ENCODE assay signal across 13 cellular contexts in genomic region chr22:20781272-20781990, GRCh38. TPM values are rescaled to one million over a fixed set of nuclear protein-coding genes. Genes with fewer than 3 reads are reported as not detected.
DNase-seq lines count a peak whose midpoint lies in the region; ATAC-seq and TF ChIP-seq lines count a peak whose summit lies in the region.
"Had no signal": no experiment of that assay in that cellular context is flagged by ENCODE, and none has a peak within 500 bp of the region (broad histone marks: within the 10 kb centered on the region; RNA-seq: fewer than 3 reads in every experiment).

No MANE protein-coding gene starts in this region.

- peak; percentile 32 for DNase-seq in SIG-M5 treated with dmso at 0.1 percent for 504 hours (lab: John Stamatoyannopoulos, UW; ENCODE audit: unreplicated experiment)
- no peak for DNase-seq in SIG-M5 (lab: John Stamatoyannopoulos, UW)
- DNase-seq in IMR-90 = peak; percentile 21
- DNase-seq in activated naive CD8-positive, alpha-beta T cell treated with anti-CD3 and anti-CD28 coated beads, Interleukin-2, amount 50 U/mL, for 24 hours = peak; percentile 22
- DNase-seq in osteoblast (ENCODE audit: insufficient read length, low spot score, missing footprints) = no peak
- no peak for DNase-seq in esophagus squamous epithelium (lab: John Stamatoyannopoulos, UW)
- DNase-seq in iPS-NIHi7 (ENCODE audit: extremely low spot score) = no peak
- DNase-seq in NCI-H345 treated with DMSO at 0.1 percent for 48 hours (lab: John Stamatoyannopoulos, UW; ENCODE audit: unreplicated experiment) = no peak
- DNase-seq: 8988T, mesendoderm, NCI-H187, testis had no signal

- no peak overlapping the region for H3K56ac ChIP-seq in IMR-90 (ENCODE audit: extremely low read depth, insufficient read depth, low read length)

- TF ChIP-seq POLR2A in IMR-90 (IDR thresholded peaks at IDR 0.05; ENCODE audit: low read depth, low read length) (no peak), esophagus squamous epithelium (IDR thresholded peaks at IDR 0.05) (no peak)

- no TSS peak for BruUV-seq in IMR-90 (replicated peaks; lab: Mats Ljungman, UMichigan)

- H3K27me3 ChIP-seq in IMR-90 (ENCODE audit: control insufficient read depth, insufficient read depth, low read length) = no peaks in the 10 kb centered on the region
- H3K27me3 ChIP-seq in osteoblast (ENCODE audit: insufficient read depth, low read length) = no peaks in the 10 kb centered on the region
- no peaks in the 10 kb centered on the region for H3K27me3 ChIP-seq in esophagus squamous epithelium
- H3K27me3 ChIP-seq: cardiac muscle cell, testis had no signal

- TF ChIP-seq CTCF in IMR-90 (conservative IDR thresholded peaks at IDR 0.05; ENCODE audit: low read depth, low read length) (no peak), osteoblast (IDR thresholded peaks at IDR 0.05; ENCODE audit: extremely low read depth, low read depth, low read length) (no peak), esophagus squamous epithelium (IDR thresholded peaks at IDR 0.05) (no peak)

- H3K4me2 ChIP-seq in IMR-90 (ENCODE audit: low read depth, low read length) = no peak overlapping the region
- H3K4me2 ChIP-seq in osteoblast (ENCODE audit: insufficient read depth, low read length) = no peak overlapping the region

- WGBS in IMR-90 (ENCODE audit: extremely low coverage in 2 of 2, insufficient read length in 1 of 2), 2 experiments = 95% methylated on average over 2 of the region's 11 CpGs; no CpG with 5 or more reads in 1 of the 2 experiments
- WGBS in esophagus squamous epithelium, 2 donors = 65 to 78% methylated on average over 9 to 10 of the region's 11 CpGs

- peaks cover 9% of the 10 kb centered on the region for H3K36me3 Mint-ChIP-seq in activated naive CD8-positive, alpha-beta T cell treated with anti-CD3 and anti-CD28 coated beads, Interleukin-2, amount 50 U/mL, for 24 hours (ENCODE audit: low read depth)

- CTCF ChIA-PET in IMR-90 (lab: Yijun Ruan, JAX) = no interaction called here

- H3K9me3 ChIP-seq in IMR-90 (ENCODE audit: control insufficient read depth, insufficient read depth, low read length) (no peaks in the 10 kb centered on the region), osteoblast (ENCODE audit: low read depth, low read length) (no peaks in the 10 kb centered on the region), esophagus squamous epithelium (no peaks in the 10 kb centered on the region)
- H3K9me3 ChIP-seq: testis had no signal

- H3K4me1 Mint-ChIP-seq in activated naive CD8-positive, alpha-beta T cell treated with anti-CD3 and anti-CD28 coated beads, Interleukin-2, amount 50 U/mL, for 24 hours = peaks cover 26% of the 10 kb centered on the region

- in situ Hi-C loops in IMR-90 (cut with MboI; ENCODE audit: low sequenced_read_pairs) = loop anchor here (10.0 kb wide), 1 partner anchor 57 kb away; no protein-coding TSS in a partner anchor

- H3K4me1 ChIP-seq in IMR-90 (ENCODE audit: control insufficient read depth, insufficient read depth, low read length) (peaks cover 10% of the 10 kb centered on the region), osteoblast (ENCODE audit: insufficient read depth, low read length) (peaks cover 57% of the 10 kb centered on the region), esophagus squamous epithelium (peaks cover 5 to 28% (median 8%) of the 10 kb centered on the region in 3 donors)
- H3K4me1 ChIP-seq: testis had no signal

- H3K18ac ChIP-seq in IMR-90 (ENCODE audit: low read depth, low read length) = no peak overlapping the region

- no peaks in the 10 kb centered on the region for H3K79me2 ChIP-seq in osteoblast (ENCODE audit: insufficient read depth, low read length)

- H3K27ac ChIP-seq in IMR-90 (ENCODE audit: insufficient read depth, low read length) (no peak overlapping the region), osteoblast (ENCODE audit: low read depth, low read length) (peak overlapping the region; percentile 92), esophagus squamous epithelium (no peak overlapping the region)
- H3K27ac ChIP-seq: cardiac muscle cell, testis had no signal

- intact Hi-C loops in IMR-90 (cut with micrococcal nuclease) = no loop called here
- intact Hi-C loops in esophagus squamous epithelium (cut with DNase I) = no loop called here

- no peak for TF ChIP-seq RAD21 in IMR-90 (IDR thresholded peaks at IDR 0.05; ENCODE audit: low read length)

- no peak overlapping the region for H2BK20ac ChIP-seq in IMR-90 (ENCODE audit: low read depth, low read length)

- no peak for ATAC-seq in IMR-90 (ENCODE audit: low read depth)
- peak; percentile 84 for ATAC-seq in activated naive CD8-positive, alpha-beta T cell treated with anti-CD3 and anti-CD28 coated beads, Interleukin-2, amount 50 U/mL, for 24 hours

- no peak overlapping the region for H2BK5ac ChIP-seq in IMR-90 (ENCODE audit: low read depth, low read length, poor library complexity, severe bottlenecking)

- H3K36me3 ChIP-seq in IMR-90 (ENCODE audit: control insufficient read depth, insufficient read depth, low read length) = peaks cover 6% of the 10 kb centered on the region
- peaks cover 8% of the 10 kb centered on the region for H3K36me3 ChIP-seq in osteoblast (ENCODE audit: insufficient read depth, low read length)
- peaks cover 0 to 31% (median 2%) of the 10 kb centered on the region in 3 donors for H3K36me3 ChIP-seq in esophagus squamous epithelium
- H3K36me3 ChIP-seq: cardiac muscle cell had no signal

- H2AK9ac ChIP-seq in IMR-90 (replicated peaks; ENCODE audit: low read depth, low read length, poor library complexity) = no peak overlapping the region

- H2BK15ac ChIP-seq in IMR-90 (ENCODE audit: low read depth, low read length) = no peak overlapping the region

- H3K4me3 Mint-ChIP-seq in activated naive CD8-positive, alpha-beta T cell treated with anti-CD3 and anti-CD28 coated beads, Interleukin-2, amount 50 U/mL, for 24 hours = no peak overlapping the region

- no peak overlapping the region for H4K91ac ChIP-seq in IMR-90 (ENCODE audit: insufficient read depth, low read depth, low read length)

- H2BK120ac ChIP-seq in IMR-90 (ENCODE audit: low read depth, low read length) = no peak overlapping the region

- H4K5ac ChIP-seq in IMR-90 (ENCODE audit: low read depth, low read length) = no peak overlapping the region

- peaks cover 34% of the 10 kb centered on the region for H3K9me1 ChIP-seq in IMR-90 (ENCODE audit: insufficient read depth, low read length)

- H3K9me3 Mint-ChIP-seq in activated naive CD8-positive, alpha-beta T cell treated with anti-CD3 and anti-CD28 coated beads, Interleukin-2, amount 50 U/mL, for 24 hours = no peaks in the 10 kb centered on the region

- dilution Hi-C loops in IMR-90 (cut with HindIII; ENCODE audit: low sequenced_read_pairs, unreplicated experiment) = no loop called here

- H3K27me3 Mint-ChIP-seq in activated naive CD8-positive, alpha-beta T cell treated with anti-CD3 and anti-CD28 coated beads, Interleukin-2, amount 50 U/mL, for 24 hours = no peaks in the 10 kb centered on the region

- no peak overlapping the region for H3K4ac ChIP-seq in IMR-90 (ENCODE audit: low read depth, low read length)

- H2AFZ ChIP-seq in IMR-90 (replicated peaks; ENCODE audit: low read length, poor library complexity) = no peak overlapping the region
- no peak overlapping the region for H2AFZ ChIP-seq in osteoblast (ENCODE audit: low read length)

- no peak overlapping the region for H4K8ac ChIP-seq in IMR-90 (ENCODE audit: low read depth in 2 of 2, low read length in 2 of 2)

- peaks cover 4 to 39% of the 10 kb centered on the region in 2 experiments; a peak in 3 of 4 replicates for H3K79me1 ChIP-seq in IMR-90 (ENCODE audit: low read depth in 1 of 2, low read length in 2 of 2)

- no peak overlapping the region for H3K4me3 ChIP-seq in IMR-90 (ENCODE audit: insufficient read depth, low read depth, low read length)
- H3K4me3 ChIP-seq in osteoblast (ENCODE audit: insufficient read depth, low read length) = no peak overlapping the region
- H3K4me3 ChIP-seq in esophagus squamous epithelium = no peak overlapping the region
- H3K4me3 ChIP-seq: cardiac muscle cell, testis had no signal

- no peak overlapping the region for H3K9ac ChIP-seq in IMR-90 (ENCODE audit: low read depth, low read length)

- H2AK5ac ChIP-seq in IMR-90 (ENCODE audit: low read depth, low read length) = 0 out of 2 replicates have a peak overlapping the region, but pooled peaks have one; percentile 14

- peak overlapping the region; percentile 18 for H3K27ac Mint-ChIP-seq in activated naive CD8-positive, alpha-beta T cell treated with anti-CD3 and anti-CD28 coated beads, Interleukin-2, amount 50 U/mL, for 24 hours

- POLR2A ChIA-PET in IMR-90 (lab: Charles Lee; ENCODE audit: unreplicated experiment) = interaction anchor here (0.6 kb wide), 1 partner anchor 139 kb away, joined by 4 read pairs; no protein-coding TSS in a partner anchor

- H3K23ac ChIP-seq in IMR-90 (ENCODE audit: low read depth, low read length) = no peak overlapping the region

- H4K20me1 ChIP-seq in IMR-90 (ENCODE audit: insufficient read depth, low read length) (peaks cover 3% of the 10 kb centered on the region; the same call in 1 of the 2 replicates), osteoblast (ENCODE audit: insufficient read depth, low read length) (peaks cover 5% of the 10 kb centered on the region)

- no peak overlapping the region for H3K14ac ChIP-seq in IMR-90 (replicated peaks; ENCODE audit: low read depth, low read length)

TF ChIP-seq in IMR-90, 13 proteins besides CTCF, POLR2A, EP300 and RAD21:
- TF ChIP-seq FOS (IDR thresholded peaks at IDR 0.05; ENCODE audit: low read depth, low read length) (no peak), SMC3 (IDR thresholded peaks at IDR 0.05; ENCODE audit: low read depth, low read length) (no peak), USF2 (IDR thresholded peaks at IDR 0.05; ENCODE audit: low read depth, low read length) (no peak), MAFK (IDR thresholded peaks at IDR 0.05; ENCODE audit: low read depth, low read length) (no peak), CHD1 (IDR thresholded peaks at IDR 0.05; ENCODE audit: low read depth, low read length) (no peak), MXI1 (IDR thresholded peaks at IDR 0.05; ENCODE audit: borderline replicate concordance, low read depth, low read length) (no peak), BHLHE40 (IDR thresholded peaks at IDR 0.05; ENCODE audit: low read depth, low read length) (no peak)

RNA-seq across cellular contexts. Expression of gene SERPIND1, which starts 7.5 kb away (rescaled TPM):
- total RNA-seq in IMR-90 (2012; rRNA removed) (not detected in 2 replicates), osteoblast (not detected in 2 replicates), esophagus squamous epithelium (under 1 TPM in 2 of 4 donors, not detected in 2; 0.38 to 0.42 TPM)
- polyA plus RNA-seq in IMR-90 (2012; rRNA removed) = 0.06 and 0.12 TPM in 2 replicates
- polyA plus RNA-seq in IMR-90 (2012; cell fraction: cytosol; rRNA removed) = 0.07 and 0.10 TPM in 2 replicates
- 0.05 and 0.07 TPM in 2 replicates for polyA plus RNA-seq in IMR-90 (2012; cell fraction: nucleus; rRNA removed; ENCODE audit: low replicate concordance)

Comparison
In these comparisons a context has a peak if more than half of its experiments do, and no peak if none do; other contexts are left out.
1. DNase-seq: peak in SIG-M5 treated with dmso at 0.1 percent for 504 hours (single experiment), IMR-90 (single experiment) and activated naive CD8-positive, alpha-beta T cell treated with anti-CD3 and anti-CD28 coated beads, Interleukin-2, amount 50 U/mL, for 24 hours (single experiment); none in SIG-M5 (single experiment), osteoblast (single experiment), esophagus squamous epithelium (single experiment), iPS-NIHi7 (single experiment) and NCI-H345 treated with DMSO at 0.1 percent for 48 hours (single experiment).